19 cellular contexts compared by ENCODE assay signal in genomic region chr10:72061930-72062329, GRCh38. TPM values are rescaled to one million over a fixed set of nuclear protein-coding genes. Genes with fewer than 3 reads are reported as not detected.
A peak's percentile ranks its signal among the peaks of the same experiment; 100 is the strongest.
DNase-seq lines count a peak whose midpoint lies in the region; ATAC-seq, FAIRE-seq and TF ChIP-seq lines count a peak whose summit lies in the region.
"Had no signal": no experiment of that assay in that cellular context is flagged by ENCODE, and none has a peak within 500 bp of the region (broad histone marks: within the 10 kb centered on the region; RNA-seq: fewer than 3 reads in every experiment).

No MANE protein-coding gene starts in this region.

- no peaks in the 10 kb centered on the region for H3K27me3 ChIP-seq in CD4-positive, CD25-positive, alpha-beta regulatory T cell (ENCODE audit: control insufficient read depth, insufficient read depth, low read length)
- H3K27me3 ChIP-seq in CD8-positive, alpha-beta memory T cell (ENCODE audit: insufficient read depth, low read length, poor library complexity, severe bottlenecking) = no peaks in the 10 kb centered on the region
- peaks cover 21% of the 10 kb centered on the region for H3K27me3 ChIP-seq in astrocyte (ENCODE audit: insufficient read depth, low read length)
- H3K27me3 ChIP-seq in neuronal stem cell (ENCODE audit: control insufficient read depth in 3 of 3, insufficient read depth in 3 of 3, low read depth in 1 of 3, low read length in 3 of 3) = no peaks in the 10 kb centered on the region
- H3K27me3 ChIP-seq: left lung, pancreas had no signal

- peak overlapping the region; percentile 96 for H2BK12ac ChIP-seq in neuronal stem cell (ENCODE audit: low read length)

- CTCF ChIA-PET in CD8-positive, alpha-beta memory T cell (lab: Charles Lee) = interaction anchor here (0.8 to 4.2 kb wide), 6 partner anchors 13 to 278 kb away, joined by 3 to 24 read pairs (median 3); no protein-coding TSS in a partner anchor

- H4K91ac ChIP-seq in neuronal stem cell (ENCODE audit: low read depth, low read length, poor library complexity) = no peak overlapping the region

- peaks cover 21% of the 10 kb centered on the region for H3K36me3 Mint-ChIP-seq in CD4-positive, CD25-positive, alpha-beta regulatory T cell
- peaks cover 0 to 59% (median 7%) of the 10 kb centered on the region in 3 donors for H3K36me3 Mint-ChIP-seq in CD8-positive, alpha-beta memory T cell
- H3K36me3 Mint-ChIP-seq in astrocyte (ENCODE audit: low read depth, unreplicated experiment) = peaks cover 4% of the 10 kb centered on the region

- no peak overlapping the region for H2AFZ ChIP-seq in astrocyte (ENCODE audit: low read depth, low read length)
- H2AFZ ChIP-seq in neuronal stem cell (ENCODE audit: low read length) = no peak overlapping the region

- H3K9me3 Mint-ChIP-seq in CD4-positive, CD25-positive, alpha-beta regulatory T cell = peaks cover 0 to 1% (median 0%) of the 10 kb centered on the region in 7 donors
- H3K9me3 Mint-ChIP-seq in CD8-positive, alpha-beta memory T cell = peaks cover 0 to 4% (median 0%) of the 10 kb centered on the region in 5 donors
- no peaks in the 10 kb centered on the region for H3K9me3 Mint-ChIP-seq in astrocyte (ENCODE audit: unreplicated experiment)

- POLR2A ChIA-PET in CD8-positive, alpha-beta memory T cell (lab: Charles Lee) = interaction anchor here (0.8 to 2.0 kb wide), 3 partner anchors 10 to 26 kb away, joined by 3 to 7 read pairs (median 6); no protein-coding TSS in a partner anchor

- no peaks in the 10 kb centered on the region for H3K79me1 ChIP-seq in neuronal stem cell (ENCODE audit: low read depth, low read length)

- H3K4me3 ChIP-seq in CD4-positive, CD25-positive, alpha-beta regulatory T cell (ENCODE audit: low read depth, low read length) = no peak overlapping the region
- H3K4me3 ChIP-seq in CD8-positive, alpha-beta memory T cell (ENCODE audit: low read length) = no peak overlapping the region
- H3K4me3 ChIP-seq in astrocyte (ENCODE audit: insufficient read depth, low read depth, low read length) (no peak overlapping the region), neuronal stem cell (ENCODE audit: low read length in 2 of 2) (no peak overlapping the region)
- H3K4me3 ChIP-seq: left lung, pancreas had no signal

- H4K8ac ChIP-seq in neuronal stem cell (ENCODE audit: low read depth, low read length) = no peak overlapping the region

- H3K9ac ChIP-seq in astrocyte (ENCODE audit: low read length) (no peak overlapping the region), neuronal stem cell (ENCODE audit: low read depth, low read length, poor library complexity) (peak overlapping the region; percentile 34)

- H2AK5ac ChIP-seq in neuronal stem cell (ENCODE audit: low read depth, low read length) = peak overlapping the region; percentile 98

- ATAC-seq in CD4-positive, CD25-positive, alpha-beta regulatory T cell (ENCODE audit: low read depth in 2 of 2) = no peak
- ATAC-seq: left lung, pancreas had no signal

- H3K4me1 ChIP-seq in CD4-positive, CD25-positive, alpha-beta regulatory T cell (ENCODE audit: control insufficient read depth, insufficient read depth, low read length, poor library complexity, severe bottlenecking) = peaks cover 4% of the 10 kb centered on the region
- no peaks in the 10 kb centered on the region for H3K4me1 ChIP-seq in CD8-positive, alpha-beta memory T cell (ENCODE audit: insufficient read depth, low read length)
- peaks cover 6% of the 10 kb centered on the region for H3K4me1 ChIP-seq in astrocyte (ENCODE audit: insufficient read depth, low read length)
- H3K4me1 ChIP-seq in neuronal stem cell (ENCODE audit: control insufficient read depth in 2 of 2, insufficient read depth in 1 of 2, low read depth in 1 of 2, low read length in 2 of 2) = peaks cover 0 to 3% of the 10 kb centered on the region in 2 donors
- H3K4me1 ChIP-seq: left lung had no signal

- H2BK15ac ChIP-seq in neuronal stem cell (ENCODE audit: low read length) = peak overlapping the region; percentile 68

- no peaks in the 10 kb centered on the region for H3K79me2 ChIP-seq in astrocyte (ENCODE audit: insufficient read depth, low read length)

- no peak overlapping the region for H3K14ac ChIP-seq in neuronal stem cell (ENCODE audit: low read length)

- peak overlapping the region; percentile 38 to 83 (median 83) for H3K27ac Mint-ChIP-seq in CD4-positive, CD25-positive, alpha-beta regulatory T cell
- H3K27ac Mint-ChIP-seq in CD8-positive, alpha-beta memory T cell = peak overlapping the region in 7 of 8 donors; percentile 37 to 89 (median 73)
- H3K27ac Mint-ChIP-seq in astrocyte (ENCODE audit: unreplicated experiment) = peak overlapping the region; percentile 2

- peaks cover 7% of the 10 kb centered on the region for H3K27me3 Mint-ChIP-seq in CD4-positive, CD25-positive, alpha-beta regulatory T cell
- peaks cover 0 to 8% of the 10 kb centered on the region in 2 donors for H3K27me3 Mint-ChIP-seq in CD8-positive, alpha-beta memory T cell
- H3K27me3 Mint-ChIP-seq in astrocyte (ENCODE audit: low read depth, unreplicated experiment) = peaks cover 34% of the 10 kb centered on the region

- no CpG with 5 or more reads among the region's 9 CpGs for whole genome bisulfite sequencing in neuronal stem cell (ENCODE audit: extremely low coverage in 2 of 2, insufficient read length in 2 of 2, insufficient replicate concordance in 1 of 2), 2 donors

- no peak for FAIRE-seq in astrocyte (lab: Jason Lieb, UNC)
- FAIRE-seq: GM12892, islet of Langerhans, pancreas, TTC549 had no signal

- peak overlapping the region; percentile 62 for H2BK5ac ChIP-seq in neuronal stem cell (ENCODE audit: low read length)

- H3K4me2 ChIP-seq in astrocyte (ENCODE audit: low read length) (no peak overlapping the region), neuronal stem cell (ENCODE audit: insufficient read depth, low read length, poor library complexity, severe bottlenecking) (no peak overlapping the region)

- H3K27ac ChIP-seq in CD4-positive, CD25-positive, alpha-beta regulatory T cell (ENCODE audit: insufficient read depth, low read length, poor library complexity, severe bottlenecking) = peak overlapping the region; percentile 49
- no peak overlapping the region for H3K27ac ChIP-seq in CD8-positive, alpha-beta memory T cell (ENCODE audit: low read depth, low read length)
- no peak overlapping the region for H3K27ac ChIP-seq in astrocyte (ENCODE audit: low read depth, low read length)
- no peak overlapping the region for H3K27ac ChIP-seq in neuronal stem cell (replicated peaks; ENCODE audit: low read length)
- no peak overlapping the region for H3K27ac ChIP-seq in caudate nucleus (ENCODE audit: low read depth, low read length)
- H3K27ac ChIP-seq: left lung, pancreas had no signal

- H4K20me1 ChIP-seq in astrocyte (ENCODE audit: insufficient read depth, low read length) = no peaks in the 10 kb centered on the region

- no peak overlapping the region for H2BK120ac ChIP-seq in neuronal stem cell (ENCODE audit: low read depth, low read length)

- H3K9me3 ChIP-seq in CD4-positive, CD25-positive, alpha-beta regulatory T cell (ENCODE audit: control insufficient read depth in 2 of 2, low read length in 2 of 2) = no peaks in the 10 kb centered on the region
- H3K9me3 ChIP-seq in CD8-positive, alpha-beta memory T cell (ENCODE audit: low read length) = no peaks in the 10 kb centered on the region
- H3K9me3 ChIP-seq in astrocyte (ENCODE audit: insufficient read depth, low read depth, low read length) (no peaks in the 10 kb centered on the region), neuronal stem cell (replicated peaks in 1 of 2; ENCODE audit: control insufficient read depth in 2 of 2, insufficient read depth in 1 of 2, low read depth in 1 of 2, low read length in 2 of 2) (no peaks in the 10 kb centered on the region)
- H3K9me3 ChIP-seq: left lung, pancreas had no signal

- no peak for DNase-seq in CD4-positive, CD25-positive, alpha-beta regulatory T cell
- DNase-seq in CD8-positive, alpha-beta memory T cell = no peak
- DNase-seq in astrocyte (ENCODE audit: low read depth) (no peak), neuronal stem cell (ENCODE audit: low spot score) (no peak), middle frontal gyrus (ENCODE audit: extremely low spot score, low spot score) (no peak), GM20000 (ENCODE audit: low spot score) (no peak), caudate nucleus (lab: John Stamatoyannopoulos, UW) (no peak)
- DNase-seq: activated CD4-positive, CD25-positive, alpha-beta regulatory T cell treated with anti-CD3 and anti-CD28 coated beads, Interleukin-2, amount 50 U/mL, for 72 hours; activated CD8-positive, alpha-beta memory T cell treated with anti-CD3 and anti-CD28 coated beads for 24 hours; activated T-cell treated with anti-CD3 and anti-CD28 coated beads, Interleukin-2, amount 50 U/mL, for 1 hour; DMS153; left lung; MV-4-11; NCI-H446 treated with DMSO at 0.1 percent for 48 hours; stimulated activated CD4-positive, alpha-beta T cell treated with anti-CD3 and anti-CD28 coated beads, Interleukin-2, amount 100 ng/mL, for 48 hours had no signal

- H3K18ac ChIP-seq in neuronal stem cell (ENCODE audit: low read length) = peak overlapping the region; percentile 84

- peak overlapping the region; percentile 58 for H3K23ac ChIP-seq in neuronal stem cell (ENCODE audit: low read depth, low read length, poor library complexity)

- H3K4ac ChIP-seq in neuronal stem cell (ENCODE audit: low read length) = no peak overlapping the region

- peaks cover 42% of the 10 kb centered on the region for H3K36me3 ChIP-seq in CD4-positive, CD25-positive, alpha-beta regulatory T cell (ENCODE audit: control insufficient read depth, insufficient read depth, low read length)
- peaks cover 40% of the 10 kb centered on the region for H3K36me3 ChIP-seq in CD8-positive, alpha-beta memory T cell (ENCODE audit: insufficient read depth, low read length)
- no peaks in the 10 kb centered on the region for H3K36me3 ChIP-seq in astrocyte (ENCODE audit: insufficient read depth, low read length)
- no peaks in the 10 kb centered on the region for H3K36me3 ChIP-seq in neuronal stem cell (replicated peaks in 1 of 2; ENCODE audit: control insufficient read depth in 2 of 2, insufficient read depth in 2 of 2, low read length in 2 of 2)
- H3K36me3 ChIP-seq: pancreas had no signal

- peak overlapping the region in 1 of 4 donors; percentile 26 for H3K4me3 Mint-ChIP-seq in CD4-positive, CD25-positive, alpha-beta regulatory T cell
- peak overlapping the region in 2 of 7 donors; percentile 20 to 79 for H3K4me3 Mint-ChIP-seq in CD8-positive, alpha-beta memory T cell
- no peak overlapping the region for H3K4me3 Mint-ChIP-seq in astrocyte (ENCODE audit: unreplicated experiment)

- TF ChIP-seq CTCF in astrocyte (IDR thresholded peaks at IDR 0.05; ENCODE audit: insufficient read depth, low read depth, low read length) (no peak), GM20000 (IDR thresholded peaks at IDR 0.05; ENCODE audit: extremely low read depth, missing control alignments) (no peak)

- H3K4me1 Mint-ChIP-seq in CD4-positive, CD25-positive, alpha-beta regulatory T cell = peaks cover 7 to 48% (median 26%) of the 10 kb centered on the region in 4 donors
- H3K4me1 Mint-ChIP-seq in CD8-positive, alpha-beta memory T cell = peaks cover 21 to 53% (median 21%) of the 10 kb centered on the region in 3 donors
- H3K4me1 Mint-ChIP-seq in astrocyte (ENCODE audit: low read depth, unreplicated experiment) = peaks cover 3% of the 10 kb centered on the region

RNA-seq across cellular contexts. Expression of gene SPOCK2, which starts 26.4 kb away (rescaled TPM):
- 683 TPM for total RNA-seq in CD4-positive, CD25-positive, alpha-beta regulatory T cell
- 100 to 1,000 TPM; 221 to 321 (median 270) TPM for polyA plus RNA-seq in CD4-positive, CD25-positive, alpha-beta regulatory T cell
- 10 to 100 TPM; 63.0 to 69.2 TPM for total RNA-seq in CD8-positive, alpha-beta memory T cell
- polyA plus RNA-seq in CD8-positive, alpha-beta memory T cell = 202 TPM
- total RNA-seq in astrocyte = 0.89 and 1.4 TPM in 2 replicates
- 1.0 TPM for polyA plus RNA-seq in neuronal stem cell (2013, experiment 1 of 2)
- 1.0 TPM for polyA plus RNA-seq in neuronal stem cell (2013, experiment 2 of 2)

Comparison
In these comparisons a context has a peak if more than half of its experiments do, and no peak if none do; other contexts are left out.
1. H3K27ac Mint-ChIP-seq: peak in every context shown above with its lines; median percentile 83 in CD4-positive, CD25-positive, alpha-beta regulatory T cell; 73 in CD8-positive, alpha-beta memory T cell; 2 in astrocyte.
2. RNA of gene SPOCK2, which starts 26.4 kb away (total RNA-seq): 683 TPM in CD4-positive, CD25-positive, alpha-beta regulatory T cell (single experiment) and 63.0 to 69.2 TPM in CD8-positive, alpha-beta memory T cell; 0.89 to 1.4 TPM in astrocyte; every median in the first group is over 10 times any median in the second.